ENCODE assay signal across 22 cellular contexts in genomic region chr1:16474166-16474800, GRCh38. TPM values are rescaled to one million over a fixed set of nuclear protein-coding genes. Genes with fewer than 3 reads are reported as not detected.
A peak's percentile ranks its signal among the peaks of the same experiment; 100 is the strongest.
DNase-seq lines count a peak whose midpoint lies in the region; ATAC-seq, FAIRE-seq and TF ChIP-seq lines count a peak whose summit lies in the region.
"Had no signal": no experiment of that assay in that cellular context is flagged by ENCODE, and none has a peak within 500 bp of the region (broad histone marks: within the 10 kb centered on the region; RNA-seq: fewer than 3 reads in every experiment).

No MANE protein-coding gene starts in this region.

- H2AFZ ChIP-seq in K562 (ENCODE audit: low read depth, low read length): no peak overlapping the region

- TF ChIP-seq CTCF in K562 (IDR thresholded peaks at IDR 0.05 in 2 of 3, conservative IDR thresholded peaks at IDR 0.05 in 1 of 3; ENCODE audit: insufficient read depth in 2 of 3, low read depth in 1 of 3, low read length in 3 of 3) (no peak), psoas muscle (IDR thresholded peaks at IDR 0.05) (no peak), upper lobe of right lung (IDR thresholded peaks at IDR 0.05) (no peak), RWPE1 (conservative IDR thresholded peaks at IDR 0.05; ENCODE audit: low read depth) (no peak)

- BruUV-seq in K562 (replicated peaks; lab: Mats Ljungman, UMichigan): no TSS peak

- H3K27ac ChIP-seq in K562 (ENCODE audit: extremely low read depth, low read depth, low read length): no peak overlapping the region
- H3K27ac ChIP-seq in psoas muscle: no peak overlapping the region
- no peak overlapping the region for H3K27ac ChIP-seq in upper lobe of right lung
- H3K27ac ChIP-seq in RWPE1: no peak overlapping the region
- H3K27ac ChIP-seq: A549 had no signal

- no peak for TF ChIP-seq RAD21 in K562 (CRISPR knock-in tag; conservative IDR thresholded peaks at IDR 0.05 in 1 of 2, IDR thresholded peaks at IDR 0.05 in 1 of 2)

- peaks cover 9% of the 10 kb centered on the region; the same call in 1 of the 3 replicates for H3K36me3 ChIP-seq in K562 (ENCODE audit: control insufficient read depth, insufficient read depth, low read length)
- H3K36me3 ChIP-seq in psoas muscle (ENCODE audit: insufficient read depth in 1 of 2, low read depth in 1 of 2): peaks cover 0 to 67% of the 10 kb centered on the region in 2 donors
- peaks cover 48% of the 10 kb centered on the region for H3K36me3 ChIP-seq in upper lobe of right lung

- FAIRE-seq in K562 (lab: Jason Lieb, UNC): no peak
- FAIRE-seq: A549, D721Med, G401.6, GM12891, GM19239, H1 had no signal

- DNase-seq in K562 (ENCODE audit: extremely low read depth in 1 of 4, low spot score in 3 of 4) (no peak), left kidney (ENCODE audit: low read depth, low spot score) (peak; percentile 78), psoas muscle (peak in 1 of 2 donors; percentile 72), upper lobe of right lung (peak; percentile 55), RWPE1 (ENCODE audit: low spot score) (no peak)
- no peak for DNase-seq in stimulated activated naive CD8-positive, alpha-beta T cell treated with anti-CD3 and anti-CD28 coated beads, Interleukin-15, Interleukin-2, amounts not matched to agents 100 U/mL and 50 U/mL, for 24 hours
- DNase-seq: CD8-positive, alpha-beta T cell; COR-L47; DMS153; DMS79 treated with DMSO at 0.1 percent for 48 hours; EL; HCEC 1CT; HFFc6 had no signal

- H3K79me2 ChIP-seq in K562 (ENCODE audit: control insufficient read depth, insufficient read depth, low read length): no peaks in the 10 kb centered on the region

- H3K27me3 ChIP-seq in K562 (ENCODE audit: control insufficient read depth in 2 of 2, insufficient read depth in 2 of 2, low read length in 2 of 2) (no peaks in the 10 kb centered on the region), psoas muscle (ENCODE audit: insufficient read depth in 3 of 3, low read length in 2 of 3) (no peaks in the 10 kb centered on the region), upper lobe of right lung (no peaks in the 10 kb centered on the region)

- in situ Hi-C loops in K562 (cut with MboI): no loop called here

- intact Hi-C loops in K562 (cut with micrococcal nuclease) (no loop called here), psoas muscle (cut with DNase I) (no loop called here), upper lobe of right lung (cut with DNase I) (no loop called here)

- no peaks in the 10 kb centered on the region for H3K9me3 ChIP-seq in K562 (replicated peaks; ENCODE audit: control insufficient read depth, insufficient read depth, low read depth, low read length)
- H3K9me3 ChIP-seq in psoas muscle: no peaks in the 10 kb centered on the region
- no peaks in the 10 kb centered on the region for H3K9me3 ChIP-seq in upper lobe of right lung
- H3K9me3 ChIP-seq: A549 had no signal

- peaks cover 0 to 14% of the 10 kb centered on the region in 2 experiments; a peak in 1 of 5 replicates for H3K4me1 ChIP-seq in K562 (replicated peaks in 1 of 2; ENCODE audit: control insufficient read depth in 2 of 2, insufficient read depth in 2 of 2, low read length in 2 of 2)
- no peaks in the 10 kb centered on the region for H3K4me1 ChIP-seq in psoas muscle
- no peaks in the 10 kb centered on the region for H3K4me1 ChIP-seq in upper lobe of right lung
- H3K4me1 ChIP-seq: A549 had no signal

- ATAC-seq in K562 (no peak), psoas muscle (peak; percentile 74 to 88 (median 86)), upper lobe of right lung (peak; percentile 33)
- ATAC-seq in stimulated activated naive CD8-positive, alpha-beta T cell treated with anti-CD3 and anti-CD28 coated beads, Interleukin-15, Interleukin-2, amounts not matched to agents 100 U/mL and 50 U/mL, for 24 hours: no peak
- ATAC-seq: CD8-positive, alpha-beta T cell had no signal

- CTCF ChIA-PET in K562 (lab: Yijun Ruan, JAX; ENCODE audit: low intra/inter-chr PET ratio) (interaction anchor here (0.6 kb wide), 1 partner anchor 478 kb away, joined by 4 read pairs; no protein-coding TSS in a partner anchor), RWPE1 (lab: Yijun Ruan, JAX) (no interaction called here)

- H4K20me1 ChIP-seq in K562 (replicated peaks; ENCODE audit: control insufficient read depth, insufficient read depth, low read length): no peaks in the 10 kb centered on the region

- H3K4me3 ChIP-seq in K562 (no peak overlapping the region), psoas muscle (no peak overlapping the region), upper lobe of right lung (no peak overlapping the region)
- H3K4me3 ChIP-seq: A549 had no signal

- TF ChIP-seq EP300 in K562 (IDR thresholded peaks at IDR 0.05; ENCODE audit: low read length): no peak

- H3K9ac ChIP-seq in K562 (ENCODE audit: insufficient read depth in 1 of 2, low read depth in 2 of 2, low read length in 2 of 2): peak overlapping the region in 1 of 2 experiments; percentile 31; a peak in 1 of 4 replicates

- TF ChIP-seq POLR2A in K562 (conservative IDR thresholded peaks at IDR 0.05): no peak

- H3K4me2 ChIP-seq in K562 (ENCODE audit: insufficient read depth, low read length): no peak overlapping the region
- H3K4me2 ChIP-seq: A549 had no signal

- POLR2A ChIA-PET in K562 (lab: Yijun Ruan, JAX): interaction anchor here (1.2 kb wide), 2 partner anchors 10 to 33 kb away, joined by 3 to 4 read pairs; partner anchors contain the start of gene NECAP2
- POLR2A ChIA-PET in RWPE1 (lab: Yijun Ruan, JAX; ENCODE audit: low non-redundant PET): no interaction called here

- H3K9me1 ChIP-seq in K562 (ENCODE audit: control insufficient read depth, insufficient read depth, low read length): no peaks in the 10 kb centered on the region

- 82% methylated on average over 24 of the region's 28 CpGs for WGBS in K562 (ENCODE audit: insufficient coverage, low coverage, missing lambda C conversion rate)
- 51 to 83% (median 60%) methylated on average over 22 to 28 of the region's 28 CpGs for WGBS in psoas muscle, 3 donors

RNA-seq across cellular contexts. Expression of gene NECAP2, which starts 33.8 kb away (rescaled TPM):
- 80.1 and 150 TPM in 2 replicates for total RNA-seq in K562 (2011; cell fraction: chromatin; rRNA removed; ENCODE audit: low replicate concordance)
- 98.0 and 100 TPM in 2 replicates for total RNA-seq in K562 (2011; cell fraction: nucleolus; rRNA removed)
- 86.6 and 88.1 TPM in 2 replicates for total RNA-seq in K562 (2011; cell fraction: nucleoplasm; rRNA removed)
- 82.8 and 105 TPM in 2 replicates for total RNA-seq in K562 (2014; rRNA removed)
- total RNA-seq in K562 (2014; rRNA removed; fragmentation: Illumina TruSeq; extraction: Trizol): 58.6 and 62.1 TPM in 2 replicates
- 77.6 and 79.2 TPM in 2 replicates for total RNA-seq in K562 (2015; rRNA removed; fragmentation: Illumina TruSeq; extraction: Trizol)
- total RNA-seq in K562 (2021): 71.9 and 72.5 TPM in 2 replicates
- polyA plus RNA-seq in K562 (2011; rRNA removed): 81.8 and 85.4 TPM in 2 replicates
- polyA plus RNA-seq in K562 (2011; cell fraction: cytosol; rRNA removed): 92.3 and 104 TPM in 2 replicates
- 65.6 and 71.5 TPM in 2 replicates for polyA plus RNA-seq in K562 (2011; cell fraction: nucleus; rRNA removed)
- 75.2 and 79.0 TPM in 2 replicates for polyA plus RNA-seq in K562 (2012)
- 92.9 and 93.7 TPM in 2 replicates for polyA plus RNA-seq in K562 (2014; fragmentation: Illumina TruSeq; extraction: Trizol)
- 10 to 100 TPM; 22.7 to 30.6 TPM for polyA plus RNA-seq in K562 (2014; fragmentation: Nextera tagmentation; extraction: Ambion mirVana)
- 107 and 118 TPM in 2 replicates for polyA plus RNA-seq in K562 (2014; rRNA removed)
- polyA minus RNA-seq in K562 (2011; rRNA and poly(A)+ RNA removed): 70.5 and 74.7 TPM in 2 replicates
- polyA minus RNA-seq in K562 (2011; cell fraction: cytosol; rRNA and poly(A)+ RNA removed): 45.0 and 45.3 TPM in 2 replicates
- 31.8 and 51.9 TPM in 2 replicates for polyA minus RNA-seq in K562 (2011; cell fraction: nucleus; rRNA and poly(A)+ RNA removed)
- 10 to 100 TPM in 2 of 4 donors, 1 to 10 TPM in 2; 5.7 to 10.6 (median 9.1) TPM for total RNA-seq in psoas muscle
- 10 to 100 TPM in 2 of 3 donors, 1 to 10 TPM in 1; 7.7 to 10.9 (median 10.8) TPM for polyA plus RNA-seq in psoas muscle
- total RNA-seq in upper lobe of right lung: 78.1 TPM

RNA-seq across cellular contexts. Expression of gene SPATA21, which starts 37.1 kb away (rescaled TPM):
- 0.19 and 0.77 TPM in 2 replicates for total RNA-seq in K562 (2011; cell fraction: chromatin; rRNA removed; ENCODE audit: low replicate concordance)
- 0.33 and 0.53 TPM in 2 replicates for total RNA-seq in K562 (2011; cell fraction: nucleolus; rRNA removed)
- 0.22 TPM in 1 of 2 replicates, not detected in the other for total RNA-seq in K562 (2011; cell fraction: nucleoplasm; rRNA removed)
- 0.08 TPM in 1 of 2 replicates, not detected in the other for total RNA-seq in K562 (2014; rRNA removed)
- total RNA-seq in K562 (2014; rRNA removed; fragmentation: Illumina TruSeq; extraction: Trizol): 0.11 and 0.13 TPM in 2 replicates
- 0.11 TPM in 1 of 2 replicates, not detected in the other for total RNA-seq in K562 (2015; rRNA removed; fragmentation: Illumina TruSeq; extraction: Trizol)
- 0.13 TPM in 1 of 2 replicates, not detected in the other for total RNA-seq in K562 (2021)
- polyA plus RNA-seq in K562 (2011; rRNA removed): 0.04 and 0.17 TPM in 2 replicates
- 0.07 and 0.25 TPM in 2 replicates for polyA plus RNA-seq in K562 (2011; cell fraction: cytosol; rRNA removed)
- polyA plus RNA-seq in K562 (2011; cell fraction: nucleus; rRNA removed): 0.17 and 0.87 TPM in 2 replicates
- polyA plus RNA-seq in K562 (2012): 0.12 and 0.26 TPM in 2 replicates
- 0.15 TPM in 1 of 2 replicates, not detected in the other for polyA plus RNA-seq in K562 (2014; fragmentation: Illumina TruSeq; extraction: Trizol)
- under 1 TPM in 1 of 2 experiments, not detected in 1; 0.10 TPM for polyA plus RNA-seq in K562 (2014; fragmentation: Nextera tagmentation; extraction: Ambion mirVana)
- polyA plus RNA-seq in K562 (2014; rRNA removed): 0.28 and 0.36 TPM in 2 replicates
- not detected in 2 replicates for polyA minus RNA-seq in K562 (2011; rRNA and poly(A)+ RNA removed)
- polyA minus RNA-seq in K562 (2011; cell fraction: cytosol; rRNA and poly(A)+ RNA removed): not detected in 2 replicates
- polyA minus RNA-seq in K562 (2011; cell fraction: nucleus; rRNA and poly(A)+ RNA removed): not detected in 2 replicates
- not detected for total RNA-seq in psoas muscle
- under 1 TPM; 0.21 to 0.52 (median 0.44) TPM for polyA plus RNA-seq in psoas muscle
- total RNA-seq in upper lobe of right lung: not detected
- total RNA-seq: CD8-positive, alpha-beta T cell; H1 had no signal
- polyA plus RNA-seq: BJ, CD14-positive monocyte, H1 had no signal

RNA-seq across cellular contexts. Expression of gene RNU1-1, which starts 39.8 kb away (rescaled TPM):
- total RNA-seq in K562 (2011; cell fraction: chromatin; rRNA removed; ENCODE audit: low replicate concordance): under 0.01 TPM in 2 replicates
- under 0.01 and 21,200 TPM in 2 replicates for total RNA-seq in K562 (2011; cell fraction: nucleolus; rRNA removed)
- under 0.01 and 24,158 TPM in 2 replicates for total RNA-seq in K562 (2011; cell fraction: nucleoplasm; rRNA removed)
- total RNA-seq in K562 (2014; rRNA removed): under 0.01 TPM in 2 replicates
- 28,565 and 32,823 TPM in 2 replicates for total RNA-seq in K562 (2014; rRNA removed; fragmentation: Illumina TruSeq; extraction: Trizol)
- total RNA-seq in K562 (2015; rRNA removed; fragmentation: Illumina TruSeq; extraction: Trizol): 20,456 and 27,045 TPM in 2 replicates
- 2,231 and 2,538 TPM in 2 replicates for total RNA-seq in K562 (2021)
- polyA plus RNA-seq in K562 (2011; rRNA removed): 83.9 TPM in 1 of 2 replicates, not detected in the other
- polyA plus RNA-seq in K562 (2011; cell fraction: cytosol; rRNA removed): under 0.01 TPM in 1 of 2 replicates, not detected in the other
- polyA plus RNA-seq in K562 (2011; cell fraction: nucleus; rRNA removed): under 0.01 and 1,424 TPM in 2 replicates
- 25.1 TPM in 1 of 2 replicates, not detected in the other for polyA plus RNA-seq in K562 (2012)
- polyA plus RNA-seq in K562 (2014; fragmentation: Illumina TruSeq; extraction: Trizol): not detected in 2 replicates
- 1 to 10 TPM in 1 of 2 experiments, not detected in 1; 3.0 TPM for polyA plus RNA-seq in K562 (2014; fragmentation: Nextera tagmentation; extraction: Ambion mirVana)
- polyA plus RNA-seq in K562 (2014; rRNA removed): not detected in 2 replicates
- polyA minus RNA-seq in K562 (2011; rRNA and poly(A)+ RNA removed): 10,756 and 20,531 TPM in 2 replicates
- polyA minus RNA-seq in K562 (2011; cell fraction: cytosol; rRNA and poly(A)+ RNA removed): 58,964 and 66,171 TPM in 2 replicates
- polyA minus RNA-seq in K562 (2011; cell fraction: nucleus; rRNA and poly(A)+ RNA removed): 66,769 and 85,880 TPM in 2 replicates
- 1,000 to 10,000 TPM; 1,264 to 5,208 (median 3,151) TPM for total RNA-seq in psoas muscle
- polyA plus RNA-seq in psoas muscle: not detected
- total RNA-seq in upper lobe of right lung: 6,622 TPM
- polyA plus RNA-seq: AG04450, BJ, CD14-positive monocyte had no signal

Comparison
In these comparisons a context has a peak if more than half of its experiments do, and no peak if none do; other contexts are left out.
1. ATAC-seq: peak in psoas muscle (4 of 4) and upper lobe of right lung (single experiment); none in K562 (single experiment) and stimulated activated naive CD8-positive, alpha-beta T cell treated with anti-CD3 and anti-CD28 coated beads, Interleukin-15, Interleukin-2, amounts not matched to agents 100 U/mL and 50 U/mL, for 24 hours (single experiment).
2. DNase-seq: peak in left kidney (single experiment) and upper lobe of right lung (single experiment); none in K562 (0 of 4), stimulated activated naive CD8-positive, alpha-beta T cell treated with anti-CD3 and anti-CD28 coated beads, Interleukin-15, Interleukin-2, amounts not matched to agents 100 U/mL and 50 U/mL, for 24 hours (single experiment) and RWPE1 (single experiment).